ENCODE assay signal across 9 cellular contexts in the genomic region with DNA sequence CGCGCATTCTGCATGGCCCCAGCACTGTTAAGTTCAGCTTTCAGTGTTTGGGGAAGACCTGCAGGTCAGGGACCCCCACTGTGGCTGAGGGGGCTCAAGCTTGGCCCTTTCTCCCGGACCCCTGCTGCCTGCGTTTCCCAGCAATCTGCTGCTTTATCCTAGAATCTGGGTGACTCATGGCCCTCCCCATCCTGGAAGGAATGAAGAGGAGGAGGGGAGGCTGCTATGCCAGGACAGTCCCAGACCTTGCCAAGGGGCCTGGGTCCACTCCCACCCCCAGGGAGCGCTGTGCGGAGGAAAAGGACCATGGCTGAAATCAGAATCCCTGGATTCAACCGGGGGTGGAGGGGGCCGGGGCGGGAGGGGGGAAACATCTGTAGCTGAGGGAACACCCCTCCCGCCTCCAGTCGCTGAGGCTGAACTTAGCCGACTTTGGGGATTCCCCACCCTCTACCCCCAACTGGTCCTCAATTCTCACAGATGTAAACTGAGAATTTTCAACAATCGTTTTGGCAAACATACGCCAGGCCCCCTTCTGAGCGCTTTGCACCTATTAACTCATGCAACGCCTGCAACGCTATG. TPM values are rescaled to one million over a fixed set of nuclear protein-coding genes. Genes with fewer than 3 reads are reported as not detected.
DNase-seq lines count a peak whose midpoint lies in the region; ATAC-seq, FAIRE-seq and TF ChIP-seq lines count a peak whose summit lies in the region.
"Had no signal": no experiment of that assay in that cellular context is flagged by ENCODE, and none has a peak within 500 bp of the region (broad histone marks: within the 10 kb centered on the region; RNA-seq: fewer than 3 reads in every experiment).

No MANE protein-coding gene starts in this region.

- ATAC-seq in left lung (peak; percentile 62), aorta (ENCODE audit: low FRiP score) (peak; percentile 69), GM19455 (IDR thresholded peaks at IDR 0.05; ENCODE audit: unreplicated experiment) (no peak)

- H3K27ac ChIP-seq in left lung: no peak overlapping the region
- no peak overlapping the region for H3K27ac ChIP-seq in aorta (ENCODE audit: low read depth in 1 of 2, low read length in 2 of 2)
- no peak overlapping the region for H3K27ac ChIP-seq in kidney (ENCODE audit: low read depth in 2 of 2, low read length in 2 of 2)
- H3K27ac ChIP-seq: epithelial cell of prostate had no signal

- H3K9me3 ChIP-seq in left lung (peaks cover 0 to 7% of the 10 kb centered on the region in 2 donors), aorta (ENCODE audit: control insufficient read depth, low read length) (peaks cover 3% of the 10 kb centered on the region), kidney (ENCODE audit: control insufficient read depth in 1 of 2, low read length in 2 of 2) (peaks cover 2 to 4% of the 10 kb centered on the region in 2 donors)

- H3K4me3 ChIP-seq in AG04449 (ENCODE audit: low read depth, low read length): peak overlapping the region; percentile 61
- H3K4me3 ChIP-seq in left lung: peak overlapping the region; percentile 33 to 34
- peak overlapping the region in 1 of 2 donors; percentile 18 for H3K4me3 ChIP-seq in aorta (ENCODE audit: low read length in 2 of 2)
- H3K4me3 ChIP-seq in kidney (ENCODE audit: low read length in 2 of 2): peak overlapping the region in 1 of 2 donors; percentile 53

- no peak for FAIRE-seq in kidney (lab: Jason Lieb, UNC)

- peak; percentile 39 for TF ChIP-seq CTCF in AG04449 (IDR thresholded peaks at IDR 0.05; ENCODE audit: insufficient read depth, low read length, missing control alignments)
- TF ChIP-seq CTCF in left lung (IDR thresholded peaks at IDR 0.05): no peak
- TF ChIP-seq CTCF in kidney (IDR thresholded peaks at IDR 0.05; ENCODE audit: borderline replicate concordance, extremely low read depth, insufficient read depth): no peak

- H3K36me3 ChIP-seq in left lung: peaks cover 0 to 10% of the 10 kb centered on the region in 2 donors
- no peaks in the 10 kb centered on the region for H3K36me3 ChIP-seq in aorta (ENCODE audit: control insufficient read depth in 1 of 2, insufficient read depth in 2 of 2, low read length in 1 of 2)
- H3K36me3 ChIP-seq in kidney (ENCODE audit: control insufficient read depth in 1 of 2, insufficient read depth in 2 of 2, low read length in 2 of 2): no peaks in the 10 kb centered on the region

- CTCF ChIA-PET in AG04449 (lab: Yijun Ruan, JAX): interaction anchor here (1.0 to 18.1 kb wide), 14 partner anchors 9 to 330 kb away, joined by 3 to 429 read pairs (median 6); a partner anchor contains a TSS

- POLR2A ChIA-PET in AG04449 (lab: Yijun Ruan, JAX): no interaction called here

- WGBS in aorta, 2 donors: 2 to 5% methylated on average over 13 to 17 of the region's 17 CpGs

- intact Hi-C loops in left lung (cut with DNase I) (no loop called here), aorta (cut with DNase I) (loop anchor here in 1 of 2 donors (2.0 kb wide), 1 partner anchor 22 kb away; no protein-coding TSS in a partner anchor), kidney (cut with DNase I) (no loop called here)

- peaks cover 4 to 13% of the 10 kb centered on the region in 2 donors for H3K4me1 ChIP-seq in left lung
- H3K4me1 ChIP-seq in aorta (ENCODE audit: control insufficient read depth in 1 of 2, insufficient read depth in 2 of 2, low read length in 2 of 2): no peaks in the 10 kb centered on the region
- peaks cover 0 to 2% of the 10 kb centered on the region in 2 donors for H3K4me1 ChIP-seq in kidney (ENCODE audit: control insufficient read depth in 1 of 2, insufficient read depth in 1 of 2, low read depth in 1 of 2, low read length in 2 of 2)

- H3K9ac ChIP-seq in kidney (ENCODE audit: low read length in 2 of 2): no peak overlapping the region

- DNase-seq in AG04449 (ENCODE audit: low read depth, low spot score) (no peak), HK-2 (ENCODE audit: unreplicated experiment) (peak; percentile 72), brain pericyte (ENCODE audit: low read depth, low spot score) (peak; percentile 59), left lung (no peak), aorta (peak in 1 of 2 donors; percentile 62), kidney (no peak), NCI-H2081 treated with DMSO at 0.1 percent for 48 hours (lab: John Stamatoyannopoulos, UW) (no peak)

- H3K27me3 ChIP-seq in left lung (peaks cover 0 to 12% of the 10 kb centered on the region in 2 donors), aorta (ENCODE audit: control insufficient read depth in 1 of 2, insufficient read depth in 2 of 2, low read length in 1 of 2) (no peaks in the 10 kb centered on the region)

RNA-seq across cellular contexts. Expression of a gene that starts 20.6 kb away (rescaled TPM):
- 1 to 10 TPM; 1.3 to 1.9 TPM for total RNA-seq in left lung
- total RNA-seq in aorta: 1 to 10 TPM in 1 of 2 donors, under 1 TPM in 1; 0.26 to 1.0 TPM
- polyA plus RNA-seq in aorta: not detected
- 1.2 TPM for total RNA-seq in kidney
- 0.17 TPM for polyA plus RNA-seq in kidney (ENCODE audit: insufficient read depth, low read depth, low replicate concordance)

RNA-seq across cellular contexts. Expression of a gene that starts 34.7 kb away (rescaled TPM):
- 10 to 100 TPM; 51.3 to 92.3 TPM for total RNA-seq in left lung
- 100 to 1,000 TPM in 1 of 2 donors, 10 to 100 TPM in 1; 46.5 to 116 TPM for total RNA-seq in aorta
- polyA plus RNA-seq in aorta: 10 to 100 TPM in 1 of 2 donors, 1 to 10 TPM in 1; 7.6 to 18.1 TPM
- total RNA-seq in kidney: 53.1 TPM
- polyA plus RNA-seq in kidney (ENCODE audit: insufficient read depth, low read depth, low replicate concordance): 11.4 TPM

RNA-seq across cellular contexts. Expression of a gene that starts 34.9 kb away (rescaled TPM):
- total RNA-seq in left lung (100 to 1,000 TPM; 127 to 320 TPM), aorta (100 to 1,000 TPM; 107 to 151 TPM), kidney (78.6 TPM)
- polyA plus RNA-seq in aorta (100 to 1,000 TPM; 109 to 149 TPM), kidney (ENCODE audit: insufficient read depth, low read depth, low replicate concordance) (75.9 TPM)

Comparison
In these comparisons a context has a peak if more than half of its experiments do, and no peak if none do; other contexts are left out.
1. DNase-seq: peak in HK-2 (single experiment) and brain pericyte (single experiment); none in AG04449 (single experiment), left lung (0 of 2), kidney (single experiment) and NCI-H2081 treated with DMSO at 0.1 percent for 48 hours (single experiment).